ENCODE assay signal across 1 cellular context in the genomic region with DNA sequence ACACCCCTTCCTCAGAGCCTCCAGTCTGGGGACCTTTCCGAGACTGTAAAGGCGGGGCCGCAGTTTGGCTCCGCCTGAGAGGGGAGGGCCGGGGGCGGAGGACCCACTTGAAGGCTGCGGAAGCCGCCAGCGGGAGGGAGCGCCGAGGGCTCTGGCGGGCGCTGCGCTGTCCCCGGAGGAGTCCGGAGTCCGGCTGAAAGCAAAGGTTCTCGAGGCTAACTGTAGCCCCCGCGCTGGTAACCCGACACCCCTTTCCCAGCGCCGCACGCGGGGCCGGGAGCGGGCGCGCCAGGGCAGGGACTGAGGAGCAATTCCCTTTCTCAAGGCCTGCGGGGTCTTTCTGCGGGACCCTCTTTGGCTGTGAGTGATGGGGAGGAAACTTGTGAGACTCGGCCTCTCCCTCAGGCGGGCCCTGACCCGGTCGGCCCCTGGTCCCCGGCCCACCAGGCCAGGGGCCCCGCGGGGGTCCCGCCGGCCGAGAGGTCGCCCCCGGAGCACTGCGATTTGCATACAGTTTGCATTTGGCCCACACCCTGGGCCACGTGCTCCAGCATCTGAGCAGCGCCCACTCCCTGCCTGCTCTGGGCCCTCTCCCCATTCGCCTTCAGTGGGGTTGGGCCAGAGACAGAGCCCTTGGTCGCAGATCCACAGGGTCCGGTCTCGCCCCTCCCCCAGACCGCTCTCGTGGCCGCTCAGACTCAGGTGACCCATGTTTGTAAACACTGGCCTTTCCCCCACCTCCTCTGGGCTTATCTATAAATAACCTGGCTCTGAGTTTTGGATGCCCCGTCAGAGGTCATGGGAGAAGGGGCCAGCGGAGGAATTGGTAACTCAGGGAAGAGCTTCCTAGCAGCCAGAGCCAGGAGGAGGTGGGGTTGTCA.
A peak's percentile ranks its signal among the peaks of the same experiment; 100 is the strongest.
TF ChIP-seq lines count a peak whose summit lies in the region.

No MANE protein-coding gene starts in this region.

TF ChIP-seq in HepG2, 621 proteins besides CTCF, POLR2A, EP300 and RAD21 (continued from another document and continues in another):
- TF ChIP-seq NFATC3 (CRISPR knock-in tag; IDR thresholded peaks at IDR 0.05) (no peak), JUNB (CRISPR knock-in tag; IDR thresholded peaks at IDR 0.05; ENCODE audit: borderline replicate concordance) (no peak), SATB2 (CRISPR knock-in tag; IDR thresholded peaks at IDR 0.05) (no peak), ZNF253 (CRISPR knock-in tag; IDR thresholded peaks at IDR 0.05; ENCODE audit: borderline replicate concordance) (no peak), ZSCAN29 (CRISPR knock-in tag; conservative IDR thresholded peaks at IDR 0.05) (no peak), ZNF768 (CRISPR knock-in tag; IDR thresholded peaks at IDR 0.05) (no peak), ZNF484 (CRISPR knock-in tag; IDR thresholded peaks at IDR 0.05; ENCODE audit: borderline replicate concordance, low read depth) (no peak), MYC (CRISPR knock-in tag; IDR thresholded peaks at IDR 0.05; ENCODE audit: borderline replicate concordance) (peak; percentile 68), CCDC6 (CRISPR knock-in tag; IDR thresholded peaks at IDR 0.05) (no peak), ZFP41 (CRISPR knock-in tag; IDR thresholded peaks at IDR 0.05; ENCODE audit: borderline replicate concordance) (no peak), FOXP1 (IDR thresholded peaks at IDR 0.05) (no peak), FOXP1 (CRISPR knock-in tag; IDR thresholded peaks at IDR 0.05) (peak; percentile 63), XRCC5 (optimal IDR thresholded peaks at IDR 0.05; ENCODE audit: low read length) (peak; percentile 8), BORCS8-MEF2B (CRISPR knock-in tag; IDR thresholded peaks at IDR 0.05) (peak; percentile 32), ZNF761 (CRISPR knock-in tag; conservative IDR thresholded peaks at IDR 0.05) (0 out of 2 replicates have a peak, but pooled peaks have one; percentile 31), MIER2 (CRISPR knock-in tag; IDR thresholded peaks at IDR 0.05) (no peak), DR1 (CRISPR knock-in tag; IDR thresholded peaks at IDR 0.05) (no peak), ZNF382 (CRISPR knock-in tag; IDR thresholded peaks at IDR 0.05; ENCODE audit: borderline replicate concordance) (no peak), ERF (CRISPR knock-in tag; IDR thresholded peaks at IDR 0.05) (peak; percentile 54; the same call in 1 of the 2 replicates), ZNF138 (CRISPR knock-in tag; IDR thresholded peaks at IDR 0.05; ENCODE audit: low read depth) (no peak), HOXA9 (CRISPR knock-in tag; IDR thresholded peaks at IDR 0.05; ENCODE audit: borderline replicate concordance) (no peak), SP5 (CRISPR knock-in tag; IDR thresholded peaks at IDR 0.05; ENCODE audit: borderline replicate concordance, low read depth) (peak; percentile 36; the same call in 1 of the 2 replicates), ZC3H4 (CRISPR knock-in tag; IDR thresholded peaks at IDR 0.05; ENCODE audit: borderline replicate concordance) (no peak), U2AF1 (optimal IDR thresholded peaks at IDR 0.05; ENCODE audit: low read depth, low read length) (no peak), SMARCC2 (IDR thresholded peaks at IDR 0.05) (no peak), ZNF329 (CRISPR knock-in tag; IDR thresholded peaks at IDR 0.05; ENCODE audit: low read depth) (no peak), FLYWCH1 (CRISPR knock-in tag; IDR thresholded peaks at IDR 0.05) (0 out of 2 replicates have a peak, but pooled peaks have one; percentile 43), ZNF776 (CRISPR knock-in tag; IDR thresholded peaks at IDR 0.05) (no peak), PHF21A (CRISPR knock-in tag; IDR thresholded peaks at IDR 0.05) (peak; percentile 74), RFXAP (CRISPR knock-in tag; IDR thresholded peaks at IDR 0.05; ENCODE audit: borderline replicate concordance) (no peak), ZBTB1 (CRISPR knock-in tag; IDR thresholded peaks at IDR 0.05; ENCODE audit: borderline replicate concordance) (no peak), SMC3 (IDR thresholded peaks at IDR 0.05; ENCODE audit: low read length) (no peak), ZNF367 (CRISPR knock-in tag; IDR thresholded peaks at IDR 0.05; ENCODE audit: borderline replicate concordance) (peak; percentile 26; the same call in 1 of the 2 replicates), PHF20 (CRISPR knock-in tag; IDR thresholded peaks at IDR 0.05) (0 out of 2 replicates have a peak, but pooled peaks have one; percentile 35), NBN (conservative IDR thresholded peaks at IDR 0.05) (no peak), JUND (CRISPR knock-in tag; IDR thresholded peaks at IDR 0.05) (no peak), PLRG1 (conservative IDR thresholded peaks at IDR 0.05) (no peak), KDM5A (IDR thresholded peaks at IDR 0.05; ENCODE audit: borderline replicate concordance, low read length) (no peak), ZNF501 (CRISPR knock-in tag; IDR thresholded peaks at IDR 0.05) (no peak), ETV6 (CRISPR knock-in tag; conservative IDR thresholded peaks at IDR 0.05) (no peak), EZH2 (conservative IDR thresholded peaks at IDR 0.05; ENCODE audit: low read depth, low read length) (no peak), TCF12 (IDR thresholded peaks at IDR 0.05) (no peak), TCF12 (CRISPR knock-in tag; IDR thresholded peaks at IDR 0.05) (no peak), ZNF264 (CRISPR knock-in tag; IDR thresholded peaks at IDR 0.05) (peak; percentile 16; the same call in 1 of the 2 replicates), ZNF430 (CRISPR knock-in tag; IDR thresholded peaks at IDR 0.05) (peak; percentile 82; the same call in 1 of the 2 replicates)
- TF ChIP-seq, protein P1, sequence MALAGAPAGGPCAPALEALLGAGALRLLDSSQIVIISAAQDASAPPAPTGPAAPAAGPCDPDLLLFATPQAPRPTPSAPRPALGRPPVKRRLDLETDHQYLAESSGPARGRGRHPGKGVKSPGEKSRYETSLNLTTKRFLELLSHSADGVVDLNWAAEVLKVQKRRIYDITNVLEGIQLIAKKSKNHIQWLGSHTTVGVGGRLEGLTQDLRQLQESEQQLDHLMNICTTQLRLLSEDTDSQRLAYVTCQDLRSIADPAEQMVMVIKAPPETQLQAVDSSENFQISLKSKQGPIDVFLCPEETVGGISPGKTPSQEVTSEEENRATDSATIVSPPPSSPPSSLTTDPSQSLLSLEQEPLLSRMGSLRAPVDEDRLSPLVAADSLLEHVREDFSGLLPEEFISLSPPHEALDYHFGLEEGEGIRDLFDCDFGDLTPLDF (CRISPR knock-in tag; IDR thresholded peaks at IDR 0.05): peak; percentile 61; the same call in 1 of the 2 replicates
- TF ChIP-seq, protein P2, sequence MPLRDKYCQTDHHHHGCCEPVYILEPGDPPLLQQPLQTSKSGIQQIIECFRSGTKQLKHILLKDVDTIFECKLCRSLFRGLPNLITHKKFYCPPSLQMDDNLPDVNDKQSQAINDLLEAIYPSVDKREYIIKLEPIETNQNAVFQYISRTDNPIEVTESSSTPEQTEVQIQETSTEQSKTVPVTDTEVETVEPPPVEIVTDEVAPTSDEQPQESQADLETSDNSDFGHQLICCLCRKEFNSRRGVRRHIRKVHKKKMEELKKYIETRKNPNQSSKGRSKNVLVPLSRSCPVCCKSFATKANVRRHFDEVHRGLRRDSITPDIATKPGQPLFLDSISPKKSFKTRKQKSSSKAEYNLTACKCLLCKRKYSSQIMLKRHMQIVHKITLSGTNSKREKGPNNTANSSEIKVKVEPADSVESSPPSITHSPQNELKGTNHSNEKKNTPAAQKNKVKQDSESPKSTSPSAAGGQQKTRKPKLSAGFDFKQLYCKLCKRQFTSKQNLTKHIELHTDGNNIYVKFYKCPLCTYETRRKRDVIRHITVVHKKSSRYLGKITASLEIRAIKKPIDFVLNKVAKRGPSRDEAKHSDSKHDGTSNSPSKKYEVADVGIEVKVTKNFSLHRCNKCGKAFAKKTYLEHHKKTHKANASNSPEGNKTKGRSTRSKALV (CRISPR knock-in tag; IDR thresholded peaks at IDR 0.05): peak; percentile 21; the same call in 1 of the 2 replicates
- TF ChIP-seq, protein P3, sequence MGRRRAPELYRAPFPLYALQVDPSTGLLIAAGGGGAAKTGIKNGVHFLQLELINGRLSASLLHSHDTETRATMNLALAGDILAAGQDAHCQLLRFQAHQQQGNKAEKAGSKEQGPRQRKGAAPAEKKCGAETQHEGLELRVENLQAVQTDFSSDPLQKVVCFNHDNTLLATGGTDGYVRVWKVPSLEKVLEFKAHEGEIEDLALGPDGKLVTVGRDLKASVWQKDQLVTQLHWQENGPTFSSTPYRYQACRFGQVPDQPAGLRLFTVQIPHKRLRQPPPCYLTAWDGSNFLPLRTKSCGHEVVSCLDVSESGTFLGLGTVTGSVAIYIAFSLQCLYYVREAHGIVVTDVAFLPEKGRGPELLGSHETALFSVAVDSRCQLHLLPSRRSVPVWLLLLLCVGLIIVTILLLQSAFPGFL (CRISPR knock-in tag; IDR thresholded peaks at IDR 0.05): no peak
- TF ChIP-seq, protein P4, sequence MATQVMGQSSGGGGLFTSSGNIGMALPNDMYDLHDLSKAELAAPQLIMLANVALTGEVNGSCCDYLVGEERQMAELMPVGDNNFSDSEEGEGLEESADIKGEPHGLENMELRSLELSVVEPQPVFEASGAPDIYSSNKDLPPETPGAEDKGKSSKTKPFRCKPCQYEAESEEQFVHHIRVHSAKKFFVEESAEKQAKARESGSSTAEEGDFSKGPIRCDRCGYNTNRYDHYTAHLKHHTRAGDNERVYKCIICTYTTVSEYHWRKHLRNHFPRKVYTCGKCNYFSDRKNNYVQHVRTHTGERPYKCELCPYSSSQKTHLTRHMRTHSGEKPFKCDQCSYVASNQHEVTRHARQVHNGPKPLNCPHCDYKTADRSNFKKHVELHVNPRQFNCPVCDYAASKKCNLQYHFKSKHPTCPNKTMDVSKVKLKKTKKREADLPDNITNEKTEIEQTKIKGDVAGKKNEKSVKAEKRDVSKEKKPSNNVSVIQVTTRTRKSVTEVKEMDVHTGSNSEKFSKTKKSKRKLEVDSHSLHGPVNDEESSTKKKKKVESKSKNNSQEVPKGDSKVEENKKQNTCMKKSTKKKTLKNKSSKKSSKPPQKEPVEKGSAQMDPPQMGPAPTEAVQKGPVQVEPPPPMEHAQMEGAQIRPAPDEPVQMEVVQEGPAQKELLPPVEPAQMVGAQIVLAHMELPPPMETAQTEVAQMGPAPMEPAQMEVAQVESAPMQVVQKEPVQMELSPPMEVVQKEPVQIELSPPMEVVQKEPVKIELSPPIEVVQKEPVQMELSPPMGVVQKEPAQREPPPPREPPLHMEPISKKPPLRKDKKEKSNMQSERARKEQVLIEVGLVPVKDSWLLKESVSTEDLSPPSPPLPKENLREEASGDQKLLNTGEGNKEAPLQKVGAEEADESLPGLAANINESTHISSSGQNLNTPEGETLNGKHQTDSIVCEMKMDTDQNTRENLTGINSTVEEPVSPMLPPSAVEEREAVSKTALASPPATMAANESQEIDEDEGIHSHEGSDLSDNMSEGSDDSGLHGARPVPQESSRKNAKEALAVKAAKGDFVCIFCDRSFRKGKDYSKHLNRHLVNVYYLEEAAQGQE (IDR thresholded peaks at IDR 0.05; ENCODE audit: borderline replicate concordance in 1 of 2, low read depth in 1 of 2, low read length in 2 of 2): no peak
- TF ChIP-seq, protein P5, sequence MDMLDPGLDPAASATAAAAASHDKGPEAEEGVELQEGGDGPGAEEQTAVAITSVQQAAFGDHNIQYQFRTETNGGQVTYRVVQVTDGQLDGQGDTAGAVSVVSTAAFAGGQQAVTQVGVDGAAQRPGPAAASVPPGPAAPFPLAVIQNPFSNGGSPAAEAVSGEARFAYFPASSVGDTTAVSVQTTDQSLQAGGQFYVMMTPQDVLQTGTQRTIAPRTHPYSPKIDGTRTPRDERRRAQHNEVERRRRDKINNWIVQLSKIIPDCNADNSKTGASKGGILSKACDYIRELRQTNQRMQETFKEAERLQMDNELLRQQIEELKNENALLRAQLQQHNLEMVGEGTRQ (IDR thresholded peaks at IDR 0.05; ENCODE audit: low read depth, low read length): no peak
- TF ChIP-seq, protein P5 (CRISPR knock-in tag; IDR thresholded peaks at IDR 0.05; ENCODE audit: borderline replicate concordance): peak; percentile 53; the same call in 1 of the 2 replicates
- TF ChIP-seq, protein P6, sequence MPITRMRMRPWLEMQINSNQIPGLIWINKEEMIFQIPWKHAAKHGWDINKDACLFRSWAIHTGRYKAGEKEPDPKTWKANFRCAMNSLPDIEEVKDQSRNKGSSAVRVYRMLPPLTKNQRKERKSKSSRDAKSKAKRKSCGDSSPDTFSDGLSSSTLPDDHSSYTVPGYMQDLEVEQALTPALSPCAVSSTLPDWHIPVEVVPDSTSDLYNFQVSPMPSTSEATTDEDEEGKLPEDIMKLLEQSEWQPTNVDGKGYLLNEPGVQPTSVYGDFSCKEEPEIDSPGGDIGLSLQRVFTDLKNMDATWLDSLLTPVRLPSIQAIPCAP (CRISPR knock-in tag; IDR thresholded peaks at IDR 0.05; ENCODE audit: low read depth): no peak
- TF ChIP-seq, protein P7, sequence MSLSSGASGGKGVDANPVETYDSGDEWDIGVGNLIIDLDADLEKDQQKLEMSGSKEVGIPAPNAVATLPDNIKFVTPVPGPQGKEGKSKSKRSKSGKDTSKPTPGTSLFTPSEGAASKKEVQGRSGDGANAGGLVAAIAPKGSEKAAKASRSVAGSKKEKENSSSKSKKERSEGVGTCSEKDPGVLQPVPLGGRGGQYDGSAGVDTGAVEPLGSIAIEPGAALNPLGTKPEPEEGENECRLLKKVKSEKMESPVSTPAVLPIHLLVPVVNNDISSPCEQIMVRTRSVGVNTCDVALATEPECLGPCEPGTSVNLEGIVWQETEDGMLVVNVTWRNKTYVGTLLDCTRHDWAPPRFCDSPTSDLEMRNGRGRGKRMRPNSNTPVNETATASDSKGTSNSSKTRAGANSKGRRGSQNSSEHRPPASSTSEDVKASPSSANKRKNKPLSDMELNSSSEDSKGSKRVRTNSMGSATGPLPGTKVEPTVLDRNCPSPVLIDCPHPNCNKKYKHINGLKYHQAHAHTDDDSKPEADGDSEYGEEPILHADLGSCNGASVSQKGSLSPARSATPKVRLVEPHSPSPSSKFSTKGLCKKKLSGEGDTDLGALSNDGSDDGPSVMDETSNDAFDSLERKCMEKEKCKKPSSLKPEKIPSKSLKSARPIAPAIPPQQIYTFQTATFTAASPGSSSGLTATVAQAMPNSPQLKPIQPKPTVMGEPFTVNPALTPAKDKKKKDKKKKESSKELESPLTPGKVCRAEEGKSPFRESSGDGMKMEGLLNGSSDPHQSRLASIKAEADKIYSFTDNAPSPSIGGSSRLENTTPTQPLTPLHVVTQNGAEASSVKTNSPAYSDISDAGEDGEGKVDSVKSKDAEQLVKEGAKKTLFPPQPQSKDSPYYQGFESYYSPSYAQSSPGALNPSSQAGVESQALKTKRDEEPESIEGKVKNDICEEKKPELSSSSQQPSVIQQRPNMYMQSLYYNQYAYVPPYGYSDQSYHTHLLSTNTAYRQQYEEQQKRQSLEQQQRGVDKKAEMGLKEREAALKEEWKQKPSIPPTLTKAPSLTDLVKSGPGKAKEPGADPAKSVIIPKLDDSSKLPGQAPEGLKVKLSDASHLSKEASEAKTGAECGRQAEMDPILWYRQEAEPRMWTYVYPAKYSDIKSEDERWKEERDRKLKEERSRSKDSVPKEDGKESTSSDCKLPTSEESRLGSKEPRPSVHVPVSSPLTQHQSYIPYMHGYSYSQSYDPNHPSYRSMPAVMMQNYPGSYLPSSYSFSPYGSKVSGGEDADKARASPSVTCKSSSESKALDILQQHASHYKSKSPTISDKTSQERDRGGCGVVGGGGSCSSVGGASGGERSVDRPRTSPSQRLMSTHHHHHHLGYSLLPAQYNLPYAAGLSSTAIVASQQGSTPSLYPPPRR (CRISPR knock-in tag; IDR thresholded peaks at IDR 0.05; ENCODE audit: borderline replicate concordance): peak; percentile 30; the same call in 1 of the 2 replicates
